ENCODE assay signal across 25 cellular contexts in genomic region chr7:11345621-11346020, GRCh38.
A peak's percentile ranks its signal among the peaks of the same experiment; 100 is the strongest.
DNase-seq lines count a peak whose midpoint lies in the region; TF ChIP-seq lines count a peak whose summit lies in the region.
"Had no signal": no experiment of that assay in that cellular context is flagged by ENCODE, and none has a peak within 500 bp of the region (broad histone marks: within the 10 kb centered on the region; RNA-seq: fewer than 3 reads in every experiment).

No MANE protein-coding gene starts in this region.

- 79 to 92% (median 91%) methylated on average over 2 of the region's 2 CpGs for WGBS in spleen, 5 donors

- TF ChIP-seq CTCF in fibroblast of the aortic adventitia (IDR thresholded peaks at IDR 0.05; ENCODE audit: insufficient read depth, low read length) (no peak), type B pancreatic cell (conservative IDR thresholded peaks at IDR 0.05) (no peak), spleen (IDR thresholded peaks at IDR 0.05 in 8 of 11, conservative IDR thresholded peaks at IDR 0.05 in 3 of 11) (no peak)

- peak; percentile 22 for DNase-seq in GM04504 (ENCODE audit: low read depth)
- peak; percentile 25 for DNase-seq in adipocyte (ENCODE audit: low read depth)
- peak; percentile 28 for DNase-seq in fibroblast of the aortic adventitia (ENCODE audit: low read depth)
- DNase-seq in type B pancreatic cell (ENCODE audit: extremely low spot score, unreplicated experiment): no peak
- no peak for DNase-seq in spleen
- no peak for DNase-seq in NCI-H2029 treated with DMSO at 0.1 percent for 48 hours (lab: John Stamatoyannopoulos, UW)
- no peak for DNase-seq in NCI-H345 treated with DMSO at 0.1 percent for 48 hours (lab: John Stamatoyannopoulos, UW; ENCODE audit: unreplicated experiment)
- DNase-seq: activated CD4-positive, alpha-beta T cell treated with anti-CD3 and anti-CD28 coated beads for 48 hours; activated CD8-positive, alpha-beta memory T cell treated with anti-CD3 and anti-CD28 coated beads for 24 hours; activated effector memory CD4-positive, alpha-beta T cell treated with Interleukin-2 at 50 U/mL for 16 hours; brain microvascular endothelial cell; C1 segment of cervical spinal cord; effector CD4-positive, alpha-beta T cell; H9; heart left ventricle; KBM-7; kidney glomerular epithelial cell; mucosa of descending colon; NCI-H524; pancreas; retina; SIG-M5; transverse colon; WERI-Rb-1 had no signal

- intact Hi-C loops in spleen (cut with DNase I; ENCODE audit: low total_unique reads): no loop called here

- no peak overlapping the region for H3K9ac ChIP-seq in adipocyte (ENCODE audit: low read length)

- TF ChIP-seq POLR2A in spleen (IDR thresholded peaks at IDR 0.05): no peak

- H3K27me3 ChIP-seq in adipocyte (replicated peaks; ENCODE audit: control insufficient read depth, insufficient read depth, low read length) (no peaks in the 10 kb centered on the region), spleen (replicated peaks in 1 of 7) (peaks cover 0 to 8% (median 0%) of the 10 kb centered on the region in 7 donors)
- H3K27me3 ChIP-seq: brain microvascular endothelial cell, heart left ventricle, transverse colon had no signal

- no peak overlapping the region for H3K4me3 ChIP-seq in adipocyte (ENCODE audit: low read length)
- H3K4me3 ChIP-seq in fibroblast of the aortic adventitia (ENCODE audit: low read depth, low read length): no peak overlapping the region
- H3K4me3 ChIP-seq in spleen: no peak overlapping the region
- H3K4me3 ChIP-seq: heart left ventricle, lung, mucosa of descending colon, pancreas, transverse colon had no signal

- peak overlapping the region; percentile 32 for H3K27ac Mint-ChIP-seq in type B pancreatic cell
- H3K27ac Mint-ChIP-seq: H9 had no signal

- H3K9me3 Mint-ChIP-seq in type B pancreatic cell: peaks cover 3% of the 10 kb centered on the region

- peaks cover 6% of the 10 kb centered on the region for H3K36me3 Mint-ChIP-seq in type B pancreatic cell

- peaks cover 17% of the 10 kb centered on the region for H3K4me1 Mint-ChIP-seq in type B pancreatic cell (ENCODE audit: unreplicated experiment)

- H3K9me3 ChIP-seq in adipocyte (ENCODE audit: control insufficient read depth, low read length) (no peaks in the 10 kb centered on the region), spleen (no peaks in the 10 kb centered on the region)
- H3K9me3 ChIP-seq: mucosa of descending colon, pancreas, transverse colon had no signal

- H3K36me3 ChIP-seq in adipocyte (ENCODE audit: control insufficient read depth, insufficient read depth, low read length, severe bottlenecking) (no peaks in the 10 kb centered on the region), spleen (no peaks in the 10 kb centered on the region)
- H3K36me3 ChIP-seq: brain microvascular endothelial cell, heart left ventricle, pancreas, transverse colon, WERI-Rb-1 had no signal

- H3K4me1 ChIP-seq in adipocyte (ENCODE audit: control insufficient read depth, insufficient read depth, low read length): peaks cover 12% of the 10 kb centered on the region
- peaks cover 0 to 7% (median 5%) of the 10 kb centered on the region in 6 donors for H3K4me1 ChIP-seq in spleen
- H3K4me1 ChIP-seq: pancreas had no signal

- peaks cover 5% of the 10 kb centered on the region for H3K27me3 Mint-ChIP-seq in type B pancreatic cell

- no peak overlapping the region for H3K27ac ChIP-seq in spleen
- H3K27ac ChIP-seq: brain microvascular endothelial cell, heart left ventricle, pancreas, transverse colon, WERI-Rb-1 had no signal

- H3K4me3 Mint-ChIP-seq in type B pancreatic cell: no peak overlapping the region
- H3K4me3 Mint-ChIP-seq: H9 had no signal

Comparison
In these comparisons a context has a peak if more than half of its experiments do, and no peak if none do; other contexts are left out.
1. DNase-seq: peak in GM04504 (single experiment), adipocyte (single experiment) and fibroblast of the aortic adventitia (single experiment); none in type B pancreatic cell (single experiment), spleen (single experiment), NCI-H2029 treated with DMSO at 0.1 percent for 48 hours (single experiment) and NCI-H345 treated with DMSO at 0.1 percent for 48 hours (single experiment).